In the genomic region with DNA sequence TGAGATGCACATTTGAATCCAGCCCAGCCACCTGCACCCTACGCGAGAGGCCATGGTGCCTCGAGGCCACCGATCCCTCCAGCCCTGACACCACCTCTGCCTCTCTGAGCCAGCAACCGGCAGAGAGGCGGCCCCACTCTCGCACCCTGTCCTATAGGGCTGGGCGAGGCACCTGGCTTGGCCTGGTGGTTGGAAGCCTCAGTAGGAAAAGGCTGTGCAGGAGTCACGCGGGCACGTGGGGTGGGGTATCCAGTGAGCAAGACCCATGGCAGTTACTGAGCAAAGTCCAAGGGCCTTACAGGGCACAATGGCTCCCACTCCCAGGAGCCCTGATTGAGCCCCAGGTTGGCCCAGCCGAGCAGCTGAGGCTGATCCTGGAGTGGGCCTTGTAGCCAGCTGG, we compare ENCODE assay signal across 20 cellular contexts. TPM values are rescaled to one million over a fixed set of nuclear protein-coding genes. Genes with fewer than 3 reads are reported as not detected.
DNase-seq lines count a peak whose midpoint lies in the region; ATAC-seq and TF ChIP-seq lines count a peak whose summit lies in the region.
"Had no signal": no experiment of that assay in that cellular context is flagged by ENCODE, and none has a peak within 500 bp of the region (broad histone marks: within the 10 kb centered on the region; RNA-seq: fewer than 3 reads in every experiment).

No MANE protein-coding gene starts in this region.

- H3K36me3 ChIP-seq in breast epithelium, result no peaks in the 10 kb centered on the region
- H3K36me3 ChIP-seq in colonic mucosa, result no peaks in the 10 kb centered on the region
- no peaks in the 10 kb centered on the region for H3K36me3 ChIP-seq in mucosa of descending colon (ENCODE audit: low read depth)
- H3K36me3 ChIP-seq in uterus, result no peaks in the 10 kb centered on the region
- H3K36me3 ChIP-seq: MG63 had no signal

- no peaks in the 10 kb centered on the region for H3K9me3 Mint-ChIP-seq in MCF 10A (ENCODE audit: unreplicated experiment)

- intact Hi-C loops in breast epithelium (cut with DNase I; ENCODE audit: low total_unique reads), result no loop called here
- intact Hi-C loops in MCF 10A (cut with micrococcal nuclease), result no loop called here
- intact Hi-C loops in colonic mucosa (cut with DNase I), result no loop called here
- intact Hi-C loops in mucosa of descending colon (cut with DNase I, micrococcal nuclease), result no loop called here
- intact Hi-C loops in uterus (cut with DNase I; ENCODE audit: low total_unique reads), result no loop called here

- no peak for TF ChIP-seq POLR2A in breast epithelium (IDR thresholded peaks at IDR 0.05)
- no peak for TF ChIP-seq POLR2A in uterus (IDR thresholded peaks at IDR 0.05)

- no peaks in the 10 kb centered on the region for H3K36me3 Mint-ChIP-seq in MCF 10A (ENCODE audit: insufficient read depth, unreplicated experiment)
- H3K36me3 Mint-ChIP-seq: CD4-positive, alpha-beta memory T cell had no signal

- H3K27ac ChIP-seq in breast epithelium, result peak overlapping the region; percentile 48 to 72
- H3K27ac ChIP-seq in colonic mucosa, result no peak overlapping the region
- H3K27ac ChIP-seq in uterus, result peak overlapping the region; percentile 69 to 74
- H3K27ac ChIP-seq in foreskin keratinocyte, result no peak overlapping the region
- H3K27ac ChIP-seq: 22Rv1, PC-9, SJSA1 had no signal

- H3K4me3 ChIP-seq in breast epithelium, result no peak overlapping the region
- no peak overlapping the region for H3K4me3 ChIP-seq in colonic mucosa
- H3K4me3 ChIP-seq in mucosa of descending colon, result no peak overlapping the region
- no peak overlapping the region for H3K4me3 ChIP-seq in uterus
- H3K4me3 ChIP-seq: MG63, PC-9, SJSA1 had no signal

- H3K4me1 Mint-ChIP-seq in MCF 10A (ENCODE audit: insufficient read depth, unreplicated experiment), result peaks cover 11% of the 10 kb centered on the region

- POLR2A ChIA-PET in MCF 10A (lab: Yijun Ruan, JAX), result interaction anchor here (0.6 kb wide), 1 partner anchor 49 kb away, joined by 3 read pairs; no protein-coding TSS in a partner anchor

- CTCF ChIA-PET in MCF 10A (lab: Yijun Ruan, JAX), result interaction anchor here (0.6 to 1.4 kb wide), 2 partner anchors 11 to 67 kb away, joined by 3 read pairs; no protein-coding TSS in a partner anchor

- no peaks in the 10 kb centered on the region for H3K9me3 ChIP-seq in breast epithelium
- no peaks in the 10 kb centered on the region for H3K9me3 ChIP-seq in colonic mucosa
- H3K9me3 ChIP-seq in mucosa of descending colon, result no peaks in the 10 kb centered on the region
- no peaks in the 10 kb centered on the region for H3K9me3 ChIP-seq in uterus
- H3K9me3 ChIP-seq: MG63, SJSA1 had no signal

- ATAC-seq in mucosa of descending colon (peak; percentile 36), foreskin keratinocyte (no peak)

- no peak overlapping the region for H3K9ac ChIP-seq in colonic mucosa (ENCODE audit: low read depth in 2 of 2, low read length in 2 of 2)

- no peak overlapping the region for H3K27ac Mint-ChIP-seq in MCF 10A (ENCODE audit: low read depth, unreplicated experiment)

- H3K4me1 ChIP-seq in breast epithelium (peaks cover 4 to 5% of the 10 kb centered on the region in 2 donors), colonic mucosa (no peaks in the 10 kb centered on the region), mucosa of descending colon (ENCODE audit: low read depth) (peaks cover 8% of the 10 kb centered on the region), uterus (no peaks in the 10 kb centered on the region), foreskin keratinocyte (peaks cover 19% of the 10 kb centered on the region)

- no peaks in the 10 kb centered on the region for H3K27me3 Mint-ChIP-seq in MCF 10A (ENCODE audit: insufficient read depth, unreplicated experiment)
- H3K27me3 Mint-ChIP-seq: CD4-positive, alpha-beta memory T cell had no signal

- TF ChIP-seq CTCF in breast epithelium (IDR thresholded peaks at IDR 0.05) (no peak), MCF 10A (IDR thresholded peaks at IDR 0.05; ENCODE audit: unreplicated experiment) (no peak), colonic mucosa (IDR thresholded peaks at IDR 0.05) (no peak), mucosa of descending colon (IDR thresholded peaks at IDR 0.05) (no peak), uterus (IDR thresholded peaks at IDR 0.05) (no peak), foreskin keratinocyte (conservative IDR thresholded peaks at IDR 0.05) (no peak)

- DNase-seq in breast epithelium (ENCODE audit: low spot score in 2 of 2) (no peak), MCF 10A (ENCODE audit: unreplicated experiment) (no peak), colonic mucosa (peak; percentile 25), mucosa of descending colon (peak in 2 of 3 donors; percentile 40 to 59), uterus (no peak), foreskin keratinocyte (no peak), AML-193 (lab: John Stamatoyannopoulos, UW) (no peak), HCEC 1CT (no peak)
- DNase-seq: CD4-positive, alpha-beta memory T cell; IMR-90; Karpas-422; MG63; NCI-H1048; NCI-H1436; NCI-H2029; NCI-H345; NCI-H524 treated with DMSO at 0.1 percent for 48 hours; PC-9 had no signal

- H3K27me3 ChIP-seq in breast epithelium, result no peaks in the 10 kb centered on the region
- no peaks in the 10 kb centered on the region for H3K27me3 ChIP-seq in colonic mucosa
- no peaks in the 10 kb centered on the region for H3K27me3 ChIP-seq in uterus
- no peaks in the 10 kb centered on the region for H3K27me3 ChIP-seq in foreskin keratinocyte
- H3K27me3 ChIP-seq: MG63, SJSA1 had no signal

- no peak overlapping the region for H3K4me3 Mint-ChIP-seq in MCF 10A (ENCODE audit: unreplicated experiment)
- H3K4me3 Mint-ChIP-seq: CD4-positive, alpha-beta memory T cell had no signal

- BruUV-seq in MCF 10A (replicated peaks; lab: Mats Ljungman, UMichigan), result no TSS peak

RNA-seq across cellular contexts. Expression of a gene that starts 12.4 kb away (rescaled TPM):
- total RNA-seq in breast epithelium (10 to 100 TPM in 1 of 3 donors, 1 to 10 TPM in 2; 7.0 to 11.1 (median 8.6) TPM), MCF 10A (2022) (67.4 and 69.1 TPM in 2 replicates), colonic mucosa (1 to 10 TPM; 9.5 to 9.8 TPM), mucosa of descending colon (10 to 100 TPM in 1 of 3 donors, 1 to 10 TPM in 2; 6.9 to 12.3 (median 8.0) TPM), uterus (10 to 100 TPM in 3 of 4 donors, 1 to 10 TPM in 1; 5.6 to 39.1 (median 12.3) TPM), foreskin keratinocyte (119 and 131 TPM in 2 replicates)
- polyA plus RNA-seq in foreskin keratinocyte, result 107 and 117 TPM in 2 replicates

Comparison
In these comparisons a context has a peak if more than half of its experiments do, and no peak if none do; other contexts are left out.
1. DNase-seq: peak in colonic mucosa (single experiment) and mucosa of descending colon (2 of 3); none in breast epithelium (0 of 2), MCF 10A (single experiment), uterus (0 of 2), foreskin keratinocyte (0 of 2), AML-193 (0 of 2) and HCEC 1CT (single experiment).
2. H3K27ac ChIP-seq: peak in breast epithelium (2 of 2) and uterus (2 of 2); none in colonic mucosa (single experiment) and foreskin keratinocyte (single experiment).